8 cellular contexts compared by ENCODE assay signal in the genomic region with DNA sequence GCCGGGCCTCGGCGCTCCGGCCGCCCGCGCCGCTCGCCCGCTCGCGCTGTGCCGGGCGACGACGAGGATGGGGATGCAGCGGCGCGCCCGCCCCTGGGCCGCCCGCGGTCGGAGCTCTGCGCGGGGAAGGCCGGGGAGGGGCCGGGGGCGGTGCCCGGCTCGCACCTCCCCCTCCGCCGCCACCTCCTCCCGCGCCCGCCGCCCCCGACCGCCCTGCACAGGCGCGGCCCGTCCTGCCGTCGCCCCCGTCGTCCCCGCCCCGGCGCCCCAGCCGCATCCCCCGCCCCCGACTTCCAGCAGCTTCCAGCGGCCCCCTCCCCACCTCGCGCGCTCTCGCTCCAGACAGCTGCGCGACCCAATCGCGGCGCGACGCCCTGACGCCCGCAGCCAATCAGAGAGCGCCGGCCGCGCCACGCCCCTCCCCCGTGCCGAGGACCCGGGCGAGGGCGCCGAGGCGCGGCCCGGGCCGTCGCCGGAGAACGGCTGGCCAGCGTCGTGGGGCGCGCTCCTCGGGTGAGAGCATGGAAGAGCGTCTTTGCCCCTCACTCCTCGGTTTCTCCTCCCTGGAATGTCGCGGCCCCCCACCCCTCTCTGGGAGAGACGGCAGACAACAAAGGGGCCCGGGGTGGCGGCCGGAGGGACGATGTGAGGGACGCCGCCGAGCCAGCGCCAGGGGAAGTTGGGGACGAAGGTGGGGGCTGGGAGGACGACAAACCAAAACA. TPM values are rescaled to one million over a fixed set of nuclear protein-coding genes. Genes with fewer than 3 reads are reported as not detected.
DNase-seq lines count a peak whose midpoint lies in the region; ATAC-seq lines count a peak whose summit lies in the region.

A gene with protein sequence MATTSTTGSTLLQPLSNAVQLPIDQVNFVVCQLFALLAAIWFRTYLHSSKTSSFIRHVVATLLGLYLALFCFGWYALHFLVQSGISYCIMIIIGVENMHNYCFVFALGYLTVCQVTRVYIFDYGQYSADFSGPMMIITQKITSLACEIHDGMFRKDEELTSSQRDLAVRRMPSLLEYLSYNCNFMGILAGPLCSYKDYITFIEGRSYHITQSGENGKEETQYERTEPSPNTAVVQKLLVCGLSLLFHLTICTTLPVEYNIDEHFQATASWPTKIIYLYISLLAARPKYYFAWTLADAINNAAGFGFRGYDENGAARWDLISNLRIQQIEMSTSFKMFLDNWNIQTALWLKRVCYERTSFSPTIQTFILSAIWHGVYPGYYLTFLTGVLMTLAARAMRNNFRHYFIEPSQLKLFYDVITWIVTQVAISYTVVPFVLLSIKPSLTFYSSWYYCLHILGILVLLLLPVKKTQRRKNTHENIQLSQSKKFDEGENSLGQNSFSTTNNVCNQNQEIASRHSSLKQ (minus strand): TSS at position 69 of the 722 bp plus-strand sequence. CDS start 70 bp downstream, outside the sequence.

- CTCF ChIA-PET in activated CD4-positive, alpha-beta T cell treated with anti-CD3 and anti-CD28 coated beads, Interleukin-2, amount 10 ng/mL, durations not matched to agents 7 days and 5 days (lab: Charles Lee): interaction anchor here (1.2 kb wide), 1 partner anchor 139 kb away, joined by 4 read pairs; no protein-coding TSS in a partner anchor

- H3K4me3 Mint-ChIP-seq in activated CD4-positive, alpha-beta T cell treated with anti-CD3 and anti-CD28 coated beads, Interleukin-2, amount 10 ng/mL, durations not matched to agents 7 days and 5 days: peak within 1 kb of the TSS; percentile 78

- ATAC-seq in GM19023 (IDR thresholded peaks at IDR 0.05; ENCODE audit: unreplicated experiment) (peak; percentile 94), HG03175 (IDR thresholded peaks at IDR 0.05; ENCODE audit: unreplicated experiment) (peak; percentile 89), left lobe of liver (peak; percentile 94)

- peak; percentile 99 for DNase-seq in AG08396 (ENCODE audit: low spot score)
- peak; percentile 88 for DNase-seq in NCI-H446 treated with DMSO at 0.1 percent for 48 hours (lab: John Stamatoyannopoulos, UW)
- peak; percentile 80 for DNase-seq in activated CD4-positive, alpha-beta T cell treated with anti-CD3 and anti-CD28 coated beads, Interleukin-2, amount 10 ng/mL, durations not matched to agents 7 days and 5 days
- DNase-seq in dedifferentiated amniotic fluid mesenchymal stem cell (ENCODE audit: extremely low spot score): peak; percentile 86
- peak; percentile 72 for DNase-seq in left lobe of liver (ENCODE audit: low spot score)
- DNase-seq in stimulated activated CD4-positive, alpha-beta T cell treated with anti-CD3 and anti-CD28 coated beads, Interleukin-1b, Interleukin-23, amount 100 ng/mL, for 4 hours (ENCODE audit: low read depth in 2 of 2): peak; percentile 68 to 73

- POLR2A ChIA-PET in activated CD4-positive, alpha-beta T cell treated with anti-CD3 and anti-CD28 coated beads, Interleukin-2, amount 10 ng/mL, durations not matched to agents 7 days and 5 days (lab: Charles Lee): interaction anchor here (0.7 to 1.0 kb wide), 2 partner anchors 9 to 10 kb away, joined by 3 read pairs; no protein-coding TSS in a partner anchor

- no peaks in the 10 kb centered on the region for H3K36me3 Mint-ChIP-seq in activated CD4-positive, alpha-beta T cell treated with anti-CD3 and anti-CD28 coated beads, Interleukin-2, amount 10 ng/mL, durations not matched to agents 7 days and 5 days (ENCODE audit: low read depth)

- H3K27me3 Mint-ChIP-seq in activated CD4-positive, alpha-beta T cell treated with anti-CD3 and anti-CD28 coated beads, Interleukin-2, amount 10 ng/mL, durations not matched to agents 7 days and 5 days: peaks cover 5% of the 10 kb centered on the region

- peaks cover 20% of the 10 kb centered on the region for H3K4me1 Mint-ChIP-seq in activated CD4-positive, alpha-beta T cell treated with anti-CD3 and anti-CD28 coated beads, Interleukin-2, amount 10 ng/mL, durations not matched to agents 7 days and 5 days

- no peaks in the 10 kb centered on the region for H3K9me3 Mint-ChIP-seq in activated CD4-positive, alpha-beta T cell treated with anti-CD3 and anti-CD28 coated beads, Interleukin-2, amount 10 ng/mL, durations not matched to agents 7 days and 5 days

- H3K27ac Mint-ChIP-seq in activated CD4-positive, alpha-beta T cell treated with anti-CD3 and anti-CD28 coated beads, Interleukin-2, amount 10 ng/mL, durations not matched to agents 7 days and 5 days: peak within 1 kb of the TSS; percentile 62

RNA-seq across cellular contexts. Expression of the gene that starts here (rescaled TPM):
- total RNA-seq in activated CD4-positive, alpha-beta T cell treated with anti-CD3 and anti-CD28 coated beads, Interleukin-2, amount 10 ng/mL, durations not matched to agents 7 days and 5 days: 10 to 100 TPM in 1 of 2 experiments, 1 to 10 TPM in 1; 8.8 to 10.6 TPM
- 0.91 TPM for total RNA-seq in left lobe of liver

Comparison
In these comparisons a context has a peak if more than half of its experiments do, and no peak if none do; other contexts are left out.
1. Peak in every context shown above with its lines: DNase-seq and ATAC-seq.
2. Peak in DNase-seq and ATAC-seq in left lobe of liver; RNA of the gene not detected or under 1 TPM.